ENCODE assay signal across 19 cellular contexts in genomic region chr10:82874671-82875070, GRCh38.
A peak's percentile ranks its signal among the peaks of the same experiment; 100 is the strongest.
DNase-seq lines count a peak whose midpoint lies in the region; TF ChIP-seq lines count a peak whose summit lies in the region.
"Had no signal": no experiment of that assay in that cellular context is flagged by ENCODE, and none has a peak within 500 bp of the region (broad histone marks: within the 10 kb centered on the region; RNA-seq: fewer than 3 reads in every experiment).

No MANE protein-coding gene starts in this region.

- H3K36me3 ChIP-seq in breast epithelium (no peaks in the 10 kb centered on the region), SK-N-SH (replicated peaks in 1 of 2; ENCODE audit: control insufficient read depth in 1 of 2, insufficient read depth in 2 of 2, low read length in 1 of 2) (no peaks in the 10 kb centered on the region), MG63 (no peaks in the 10 kb centered on the region)
- H3K36me3 ChIP-seq: BLaER1 treated with 17β-estradiol and CSF1 and Interleukin-3, amounts not matched to agents 10 nM and 100 nM had no signal

- H3K36me3 Mint-ChIP-seq in MCF 10A (ENCODE audit: insufficient read depth, unreplicated experiment) = no peaks in the 10 kb centered on the region
- H3K36me3 Mint-ChIP-seq: IgD-negative memory B cell had no signal

- TF ChIP-seq CTCF in MCF 10A (IDR thresholded peaks at IDR 0.05; ENCODE audit: unreplicated experiment) (no peak), breast epithelium (IDR thresholded peaks at IDR 0.05) (no peak), SK-N-SH (IDR thresholded peaks at IDR 0.05) (no peak), epithelial cell of esophagus (IDR thresholded peaks at IDR 0.05; ENCODE audit: insufficient read depth, low read depth, low read length, missing control alignments) (no peak)

- no peak overlapping the region for H3K9ac ChIP-seq in SK-N-SH
- H3K9ac ChIP-seq: BLaER1 treated with 17β-estradiol and CSF1 and Interleukin-3, amounts not matched to agents 10 nM and 100 nM had no signal

- H3K9me2 ChIP-seq in SK-N-SH = no peaks in the 10 kb centered on the region

- DNase-seq in MCF 10A (ENCODE audit: unreplicated experiment) (peak; percentile 14), breast epithelium (ENCODE audit: low spot score in 2 of 2) (no peak), SK-N-SH (no peak), epithelial cell of esophagus (ENCODE audit: low read depth) (peak; percentile 6), skeletal muscle cell (ENCODE audit: low read depth) (peak; percentile 5), GM19240 (ENCODE audit: insufficient read length, low spot score) (no peak), MG63 (no peak), D341Med (ENCODE audit: low spot score) (no peak)
- DNase-seq: 8988T, H7, Kasumi-1, MV-4-11, NCI-H1417, NCI-H187 treated with DMSO at 0.1 percent for 48 hours, NCI-H2171 treated with DMSO at 0.1 percent for 48 hours, NCI-H446 treated with DMSO at 0.1 percent for 48 hours, NCI-H748 treated with DMSO at 0.1 percent for 48 hours had no signal

- no peaks in the 10 kb centered on the region for H3K27me3 Mint-ChIP-seq in MCF 10A (ENCODE audit: insufficient read depth, unreplicated experiment)
- H3K27me3 Mint-ChIP-seq: IgD-negative memory B cell had no signal

- no peak overlapping the region for H3K27ac Mint-ChIP-seq in MCF 10A (ENCODE audit: low read depth, unreplicated experiment)
- H3K27ac Mint-ChIP-seq: IgD-negative memory B cell had no signal

- TF ChIP-seq RAD21 in SK-N-SH (IDR thresholded peaks at IDR 0.05; ENCODE audit: low read length) = no peak

- H3K4me3 ChIP-seq in breast epithelium (no peak overlapping the region), SK-N-SH (ENCODE audit: low read depth in 2 of 2, low read length in 1 of 2) (no peak overlapping the region), epithelial cell of esophagus (ENCODE audit: low read length) (no peak overlapping the region), skeletal muscle cell (ENCODE audit: low read depth, low read length) (no peak overlapping the region), MG63 (no peak overlapping the region)
- H3K4me3 ChIP-seq: BLaER1 treated with 17β-estradiol and CSF1 and Interleukin-3, amounts not matched to agents 10 nM and 100 nM had no signal

- intact Hi-C loops in MCF 10A (cut with micrococcal nuclease) = no loop called here
- intact Hi-C loops in breast epithelium (cut with DNase I; ENCODE audit: low total_unique reads) = loop anchor here (5.0 to 10.0 kb wide), 2 partner anchors 492 to 990 kb away; no protein-coding TSS in a partner anchor

- no peak overlapping the region for H3K4me3 Mint-ChIP-seq in MCF 10A (ENCODE audit: unreplicated experiment)
- H3K4me3 Mint-ChIP-seq: IgD-negative memory B cell had no signal

- peak overlapping the region; percentile 69; the same call in 1 of the 2 replicates for H2AFZ ChIP-seq in SK-N-SH (ENCODE audit: low read depth)

- H3K27me3 ChIP-seq in breast epithelium = no peaks in the 10 kb centered on the region
- H3K27me3 ChIP-seq in SK-N-SH (ENCODE audit: insufficient read depth) = no peaks in the 10 kb centered on the region
- no peaks in the 10 kb centered on the region for H3K27me3 ChIP-seq in MG63
- H3K27me3 ChIP-seq: BLaER1 treated with 17β-estradiol and CSF1 and Interleukin-3, amounts not matched to agents 10 nM and 100 nM had no signal

- POLR2A ChIA-PET in MCF 10A (lab: Yijun Ruan, JAX) (interaction anchor here (0.7 to 1.4 kb wide), 2 partner anchors 10 to 13 kb away, joined by 3 to 5 read pairs; no protein-coding TSS in a partner anchor), SK-N-SH (lab: Yijun Ruan, JAX) (no interaction called here)

- no peak overlapping the region for H3K27ac ChIP-seq in breast epithelium
- peak overlapping the region in 1 of 2 experiments; percentile 53; a peak in 2 of 4 replicates for H3K27ac ChIP-seq in SK-N-SH (ENCODE audit: low read depth in 2 of 2, low read length in 1 of 2)
- H3K27ac ChIP-seq: BLaER1 treated with 17β-estradiol and CSF1 and Interleukin-3, amounts not matched to agents 10 nM and 100 nM had no signal

- H3K9me3 ChIP-seq in breast epithelium (no peaks in the 10 kb centered on the region), SK-N-SH (no peaks in the 10 kb centered on the region; the same call in 1 of the 2 replicates), MG63 (no peaks in the 10 kb centered on the region)
- H3K9me3 ChIP-seq: BLaER1 treated with 17β-estradiol and CSF1 and Interleukin-3, amounts not matched to agents 10 nM and 100 nM had no signal

- no peaks in the 10 kb centered on the region for H3K9me3 Mint-ChIP-seq in MCF 10A (ENCODE audit: unreplicated experiment)
- H3K9me3 Mint-ChIP-seq: IgD-negative memory B cell had no signal

- TF ChIP-seq EP300 in SK-N-SH (IDR thresholded peaks at IDR 0.05; ENCODE audit: borderline replicate concordance in 1 of 2, low read depth in 1 of 2, low read length in 1 of 2) = peak in 1 of 2 experiments; percentile 6; a peak in 1 of 4 replicates

- WGBS in SK-N-SH (ENCODE audit: low lambda C conversion rate) = 81% methylated on average over 1 of the region's 1 CpG

- H3F3A ChIP-seq in SK-N-SH (replicated peaks; ENCODE audit: insufficient read depth) = peaks cover 10% of the 10 kb centered on the region

- no peaks in the 10 kb centered on the region for H3K79me2 ChIP-seq in SK-N-SH (ENCODE audit: insufficient read depth)

- no peak for TF ChIP-seq POLR2A in breast epithelium (IDR thresholded peaks at IDR 0.05)

- BruUV-seq in MCF 10A (replicated peaks; lab: Mats Ljungman, UMichigan) = no TSS peak

- H3K4me1 ChIP-seq in breast epithelium (no peaks in the 10 kb centered on the region), SK-N-SH (ENCODE audit: control insufficient read depth in 1 of 2, insufficient read depth in 2 of 2, low read depth in 1 of 2, low read length in 1 of 2) (no peaks in the 10 kb centered on the region; a peak in 1 of 4 replicates)
- H3K4me1 ChIP-seq: BLaER1 treated with 17β-estradiol and CSF1 and Interleukin-3, amounts not matched to agents 10 nM and 100 nM had no signal

- no peaks in the 10 kb centered on the region for H4K20me1 ChIP-seq in SK-N-SH (ENCODE audit: insufficient read depth)
- H4K20me1 ChIP-seq: BLaER1 treated with 17β-estradiol and CSF1 and Interleukin-3, amounts not matched to agents 10 nM and 100 nM had no signal

- no peaks in the 10 kb centered on the region for H3K4me1 Mint-ChIP-seq in MCF 10A (ENCODE audit: insufficient read depth, unreplicated experiment)
- H3K4me1 Mint-ChIP-seq: IgD-negative memory B cell had no signal

- H3K4me2 ChIP-seq in SK-N-SH = no peak overlapping the region
- H3K4me2 ChIP-seq: BLaER1 treated with 17β-estradiol and CSF1 and Interleukin-3, amounts not matched to agents 10 nM and 100 nM had no signal

- CTCF ChIA-PET in MCF 10A (lab: Yijun Ruan, JAX) (interaction anchor here (1.1 to 1.3 kb wide), 2 partner anchors 10 to 17 kb away, joined by 3 to 4 read pairs; no protein-coding TSS in a partner anchor), SK-N-SH (lab: Yijun Ruan, JAX) (no interaction called here)

TF ChIP-seq in SK-N-SH, 30 proteins besides CTCF, POLR2A, EP300 and RAD21:
- TF ChIP-seq TCF12 (IDR thresholded peaks at IDR 0.05) (peak; percentile 52), MEF2A (IDR thresholded peaks at IDR 0.05; ENCODE audit: borderline replicate concordance, low read depth) (no peak), FOSL2 (IDR thresholded peaks at IDR 0.05; ENCODE audit: borderline replicate concordance, low read depth) (peak; percentile 48; the same call in 1 of the 2 replicates), JUND (IDR thresholded peaks at IDR 0.05) (peak; percentile 37), FOXM1 (IDR thresholded peaks at IDR 0.05; ENCODE audit: low read depth) (0 out of 2 replicates have a peak, but pooled peaks have one; percentile 18), NFIC (IDR thresholded peaks at IDR 0.05; ENCODE audit: borderline replicate concordance) (no peak; the same call in 1 of the 2 replicates), ZBTB33 (IDR thresholded peaks at IDR 0.05; ENCODE audit: borderline replicate concordance, low read depth) (no peak), RCOR1 (IDR thresholded peaks at IDR 0.05; ENCODE audit: low read length) (no peak)

Comparison
In these comparisons a context has a peak if more than half of its experiments do, and no peak if none do; other contexts are left out.
1. DNase-seq: peak in MCF 10A (single experiment), epithelial cell of esophagus (single experiment) and skeletal muscle cell (single experiment); none in breast epithelium (0 of 2), SK-N-SH (single experiment), GM19240 (single experiment), MG63 (single experiment) and D341Med (single experiment).